Comparison of ENCODE assay signal across 12 cellular contexts in the genomic region with DNA sequence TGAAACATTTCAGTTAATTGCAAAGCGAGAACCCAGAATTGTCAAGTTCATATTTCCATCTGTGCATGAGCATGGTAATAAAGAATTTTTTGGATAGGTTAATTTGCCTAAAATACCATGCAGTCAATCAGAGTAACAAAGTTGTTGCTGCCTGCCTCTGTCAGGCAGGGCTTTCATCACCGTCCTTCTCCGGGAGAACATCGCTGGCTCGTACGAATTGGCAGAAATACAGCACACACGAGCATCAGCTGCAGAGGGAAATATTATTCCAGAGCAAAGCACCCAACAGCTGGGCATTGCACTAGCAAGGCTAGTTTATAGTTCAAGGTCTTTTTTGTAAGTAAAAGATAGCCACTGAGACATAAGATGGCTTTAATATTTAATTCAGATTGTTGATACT.
DNase-seq lines count a peak whose midpoint lies in the region; ATAC-seq and TF ChIP-seq lines count a peak whose summit lies in the region.
"Had no signal": no experiment of that assay in that cellular context is flagged by ENCODE, and none has a peak within 500 bp of the region (broad histone marks: within the 10 kb centered on the region; RNA-seq: fewer than 3 reads in every experiment).

No MANE protein-coding gene starts in this region.

- CTCF ChIA-PET in naive thymus-derived CD4-positive, alpha-beta T cell (lab: Charles Lee): no interaction called here

- WGBS in lower leg skin, 2 donors: 41 to 46% methylated on average over 7 of the region's 7 CpGs

- no peaks in the 10 kb centered on the region for H3K36me3 ChIP-seq in naive thymus-derived CD4-positive, alpha-beta T cell (ENCODE audit: control insufficient read depth in 2 of 3, insufficient read depth in 3 of 3, low read length in 3 of 3)

- peaks cover 0 to 16% (median 5%) of the 10 kb centered on the region in 5 experiments for H3K9me3 Mint-ChIP-seq in brain
- peaks cover 0 to 9% (median 2%) of the 10 kb centered on the region in 11 donors for H3K9me3 Mint-ChIP-seq in naive thymus-derived CD4-positive, alpha-beta T cell
- H3K9me3 Mint-ChIP-seq: CD4-positive, alpha-beta T cell had no signal

- DNase-seq in inferior parietal cortex (ENCODE audit: extremely low spot score): peak; percentile 57
- DNase-seq in pons (ENCODE audit: low spot score): peak; percentile 41
- DNase-seq in lower leg skin (ENCODE audit: low spot score in 2 of 2): no peak
- no peak for DNase-seq in activated gamma-delta T cell (lab: John Stamatoyannopoulos, UW)
- DNase-seq in NCI-H146 (lab: John Stamatoyannopoulos, UW): no peak
- DNase-seq in naive thymus-derived CD4-positive, alpha-beta T cell: no peak
- DNase-seq: ACHN; Caco-2; CD4-positive, alpha-beta T cell; H9 had no signal

- H3K4me1 ChIP-seq in naive thymus-derived CD4-positive, alpha-beta T cell (ENCODE audit: control insufficient read depth in 2 of 2, insufficient read depth in 2 of 2, low read length in 2 of 2): no peaks in the 10 kb centered on the region
- H3K4me1 ChIP-seq: Caco-2 had no signal

- TF ChIP-seq CTCF in brain (conservative IDR thresholded peaks at IDR 0.05) (no peak), lower leg skin (IDR thresholded peaks at IDR 0.05) (no peak)

- peak overlapping the region in 1 of 5 experiments; percentile 13 for H3K4me3 Mint-ChIP-seq in brain
- no peak overlapping the region for H3K4me3 Mint-ChIP-seq in naive thymus-derived CD4-positive, alpha-beta T cell
- H3K4me3 Mint-ChIP-seq: CD4-positive, alpha-beta T cell; H9 had no signal

- peaks cover 9% of the 10 kb centered on the region for H3K36me3 Mint-ChIP-seq in brain
- no peaks in the 10 kb centered on the region for H3K36me3 Mint-ChIP-seq in naive thymus-derived CD4-positive, alpha-beta T cell

- peak overlapping the region in 4 of 5 experiments; percentile 15 to 58 (median 34) for H3K27ac Mint-ChIP-seq in brain
- H3K27ac Mint-ChIP-seq in naive thymus-derived CD4-positive, alpha-beta T cell: no peak overlapping the region
- H3K27ac Mint-ChIP-seq: CD4-positive, alpha-beta T cell; H9 had no signal

- H3K4me3 ChIP-seq in lower leg skin (ENCODE audit: low read depth, poor library complexity, severe bottlenecking): no peak overlapping the region
- H3K4me3 ChIP-seq in naive thymus-derived CD4-positive, alpha-beta T cell (ENCODE audit: low read length): no peak overlapping the region

- H3K27ac ChIP-seq in naive thymus-derived CD4-positive, alpha-beta T cell (ENCODE audit: low read depth, low read length): no peak overlapping the region
- H3K27ac ChIP-seq: C4-2B had no signal

- peaks cover 3% of the 10 kb centered on the region for H3K27me3 Mint-ChIP-seq in brain
- no peaks in the 10 kb centered on the region for H3K27me3 Mint-ChIP-seq in naive thymus-derived CD4-positive, alpha-beta T cell
- H3K27me3 Mint-ChIP-seq: CD4-positive, alpha-beta T cell had no signal

- intact Hi-C loops in lower leg skin (cut with DNase I; ENCODE audit: low total_unique reads): no loop called here
- intact Hi-C loops in naive thymus-derived CD4-positive, alpha-beta T cell (cut with micrococcal nuclease): no loop called here

- no peak for ATAC-seq in naive thymus-derived CD4-positive, alpha-beta T cell

- peaks cover 48% of the 10 kb centered on the region for H3K4me1 Mint-ChIP-seq in brain
- no peaks in the 10 kb centered on the region for H3K4me1 Mint-ChIP-seq in naive thymus-derived CD4-positive, alpha-beta T cell
- H3K4me1 Mint-ChIP-seq: H9 had no signal

- peaks cover 0 to 6% (median 0%) of the 10 kb centered on the region in 3 experiments for H3K9me3 ChIP-seq in naive thymus-derived CD4-positive, alpha-beta T cell (ENCODE audit: control insufficient read depth in 2 of 3, low read length in 3 of 3)

- no peak for TF ChIP-seq POLR2A in lower leg skin (IDR thresholded peaks at IDR 0.05)

- POLR2A ChIA-PET in naive thymus-derived CD4-positive, alpha-beta T cell (lab: Charles Lee): no interaction called here

- H3K27me3 ChIP-seq in naive thymus-derived CD4-positive, alpha-beta T cell (ENCODE audit: control insufficient read depth in 2 of 2, insufficient read depth in 2 of 2, low read length in 2 of 2): no peaks in the 10 kb centered on the region

Comparison
In these comparisons a context has a peak if more than half of its experiments do, and no peak if none do; other contexts are left out.
1. H3K27ac Mint-ChIP-seq: peak in brain (4 of 5); none in naive thymus-derived CD4-positive, alpha-beta T cell (0 of 9).
2. DNase-seq: peak in inferior parietal cortex (single experiment) and pons (single experiment); none in lower leg skin (0 of 2), activated gamma-delta T cell (single experiment), NCI-H146 (single experiment) and naive thymus-derived CD4-positive, alpha-beta T cell (0 of 9).